Comparison of ENCODE assay signal across 8 cellular contexts in genomic region chr7:150988230-150989226, GRCh38. TPM values are rescaled to one million over a fixed set of nuclear protein-coding genes. Genes with fewer than 3 reads are reported as not detected.
DNase-seq lines count a peak whose midpoint lies in the region; ATAC-seq and TF ChIP-seq lines count a peak whose summit lies in the region.

No MANE protein-coding gene starts in this region.

- intact Hi-C loops in upper lobe of right lung (cut with DNase I): loop anchor here (5.0 kb wide), 1 partner anchor 91 kb away; no protein-coding TSS in a partner anchor

- DNase-seq in BJ (ENCODE audit: low read depth) (no peak), HT1080 (ENCODE audit: low read depth) (peak; percentile 77), fibroblast of the aortic adventitia (ENCODE audit: low read depth) (no peak), neuronal stem cell (ENCODE audit: low spot score) (peak; percentile 84), upper lobe of right lung (no peak)
- peak; percentile 49 to 52 for DNase-seq in activated T-helper 1 cell treated with anti-CD3 and anti-CD28 coated beads, Interleukin-2, amount 50 U/mL, for 16 hours (ENCODE audit: low read depth in 1 of 2, low spot score in 1 of 2)

- peak overlapping the region; percentile 72 for H2BK5ac ChIP-seq in neuronal stem cell (ENCODE audit: low read length)

- H2AK5ac ChIP-seq in neuronal stem cell (ENCODE audit: low read depth, low read length): peak overlapping the region; percentile 13

- no CpG with 5 or more reads among the region's 31 CpGs for WGBS in neuronal stem cell (ENCODE audit: extremely low coverage in 2 of 2, insufficient read length in 2 of 2, insufficient replicate concordance in 1 of 2), 2 donors

- no peak overlapping the region for H3K4me3 ChIP-seq in BJ (ENCODE audit: low read depth, low read length)
- H3K4me3 ChIP-seq in OCI-LY1 (ENCODE audit: low read depth, low read length, poor library complexity, severe bottlenecking): no peak overlapping the region
- no peak overlapping the region for H3K4me3 ChIP-seq in fibroblast of the aortic adventitia (ENCODE audit: low read depth, low read length)
- H3K4me3 ChIP-seq in neuronal stem cell (ENCODE audit: low read length in 2 of 2): peak overlapping the region in 1 of 2 donors; percentile 42
- H3K4me3 ChIP-seq in upper lobe of right lung: no peak overlapping the region

- H2BK12ac ChIP-seq in neuronal stem cell (ENCODE audit: low read length): no peak overlapping the region

- H3K9me3 ChIP-seq in OCI-LY1 (ENCODE audit: low read length) (peaks cover 4% of the 10 kb centered on the region; the same call in 1 of the 2 replicates), neuronal stem cell (replicated peaks in 1 of 2; ENCODE audit: control insufficient read depth in 2 of 2, insufficient read depth in 1 of 2, low read depth in 1 of 2, low read length in 2 of 2) (peaks cover 5 to 18% of the 10 kb centered on the region in 2 donors), upper lobe of right lung (no peaks in the 10 kb centered on the region)

- H3F3A ChIP-seq in OCI-LY1 (ENCODE audit: insufficient read depth, low read length): no peaks in the 10 kb centered on the region

- H3K79me2 ChIP-seq in OCI-LY1 (ENCODE audit: insufficient read depth, low read length): no peaks in the 10 kb centered on the region

- no peak overlapping the region for H4K8ac ChIP-seq in neuronal stem cell (ENCODE audit: low read depth, low read length)

- H3K27me3 ChIP-seq in BJ (ENCODE audit: control insufficient read depth, insufficient read depth, low read length): peaks cover 4% of the 10 kb centered on the region
- H3K27me3 ChIP-seq in OCI-LY1 (ENCODE audit: insufficient read depth, low read length): peaks cover 21% of the 10 kb centered on the region; the same call in 1 of the 2 replicates
- H3K27me3 ChIP-seq in neuronal stem cell (ENCODE audit: control insufficient read depth in 3 of 3, insufficient read depth in 3 of 3, low read depth in 1 of 3, low read length in 3 of 3): no peaks in the 10 kb centered on the region
- H3K27me3 ChIP-seq in upper lobe of right lung: no peaks in the 10 kb centered on the region

- peak overlapping the region; percentile 26 for H3K23ac ChIP-seq in neuronal stem cell (ENCODE audit: low read depth, low read length, poor library complexity)

- H3K79me1 ChIP-seq in neuronal stem cell (ENCODE audit: low read depth, low read length): no peaks in the 10 kb centered on the region

- H3K27ac ChIP-seq in OCI-LY1 (ENCODE audit: low read depth, low read length, poor library complexity, severe bottlenecking): no peak overlapping the region
- no peak overlapping the region for H3K27ac ChIP-seq in neuronal stem cell (replicated peaks; ENCODE audit: low read length)
- H3K27ac ChIP-seq in upper lobe of right lung: no peak overlapping the region

- no peak overlapping the region for H4K91ac ChIP-seq in neuronal stem cell (ENCODE audit: low read depth, low read length, poor library complexity)

- H3K4ac ChIP-seq in neuronal stem cell (ENCODE audit: low read length): no peak overlapping the region

- H3K14ac ChIP-seq in neuronal stem cell (ENCODE audit: low read length): peak overlapping the region; percentile 26

- CTCF ChIA-PET in BJ (lab: Yijun Ruan, JAX): interaction anchor here (0.8 to 2.9 kb wide), 12 partner anchors 13 to 90 kb away, joined by 3 to 17 read pairs (median 4); no protein-coding TSS in a partner anchor

- H3K9ac ChIP-seq in OCI-LY1 (ENCODE audit: low read length) (no peak overlapping the region), neuronal stem cell (ENCODE audit: low read depth, low read length, poor library complexity) (peak overlapping the region; percentile 45)

- H3K18ac ChIP-seq in neuronal stem cell (ENCODE audit: low read length): peak overlapping the region; percentile 72

- peak overlapping the region; percentile 69 for H2BK15ac ChIP-seq in neuronal stem cell (ENCODE audit: low read length)

- H3K36me3 ChIP-seq in BJ (ENCODE audit: control insufficient read depth, insufficient read depth, low read length): no peaks in the 10 kb centered on the region
- no peaks in the 10 kb centered on the region; the same call in 1 of the 2 replicates for H3K36me3 ChIP-seq in OCI-LY1 (ENCODE audit: insufficient read depth, low read length)
- no peaks in the 10 kb centered on the region for H3K36me3 ChIP-seq in neuronal stem cell (replicated peaks in 1 of 2; ENCODE audit: control insufficient read depth in 2 of 2, insufficient read depth in 2 of 2, low read length in 2 of 2)
- H3K36me3 ChIP-seq in upper lobe of right lung: no peaks in the 10 kb centered on the region

- H3K4me1 ChIP-seq in OCI-LY1 (ENCODE audit: insufficient read depth, low read length, severe bottlenecking) (no peaks in the 10 kb centered on the region), neuronal stem cell (ENCODE audit: control insufficient read depth in 2 of 2, insufficient read depth in 1 of 2, low read depth in 1 of 2, low read length in 2 of 2) (peaks cover 11 to 13% of the 10 kb centered on the region in 2 donors), upper lobe of right lung (peaks cover 21% of the 10 kb centered on the region)

- ATAC-seq in upper lobe of right lung (peak; percentile 65), HG02884 (IDR thresholded peaks at IDR 0.05; ENCODE audit: unreplicated experiment) (no peak)

- TF ChIP-seq CTCF in BJ (IDR thresholded peaks at IDR 0.05; ENCODE audit: insufficient read depth, low read depth, low read length) (peak; percentile 84), OCI-LY1 (IDR thresholded peaks at IDR 0.05; ENCODE audit: low read length) (peak; percentile 98), fibroblast of the aortic adventitia (IDR thresholded peaks at IDR 0.05; ENCODE audit: insufficient read depth, low read length) (peak; percentile 83), upper lobe of right lung (IDR thresholded peaks at IDR 0.05) (peak; percentile 86)

- H3K4me2 ChIP-seq in OCI-LY1 (ENCODE audit: low read length) (no peak overlapping the region; the same call in 1 of the 2 replicates), neuronal stem cell (ENCODE audit: insufficient read depth, low read length, poor library complexity, severe bottlenecking) (peak overlapping the region; percentile 41)

- H2BK120ac ChIP-seq in neuronal stem cell (ENCODE audit: low read depth, low read length): no peak overlapping the region

- no peaks in the 10 kb centered on the region for H4K20me1 ChIP-seq in OCI-LY1 (ENCODE audit: insufficient read depth, low read length)

- POLR2A ChIA-PET in BJ (lab: Charles Lee): no interaction called here

- H3K9me2 ChIP-seq in OCI-LY1 (ENCODE audit: low read depth, low read length): no peaks in the 10 kb centered on the region

- H2AFZ ChIP-seq in OCI-LY1 (ENCODE audit: low read length) (no peak overlapping the region), neuronal stem cell (ENCODE audit: low read length) (peak overlapping the region; percentile 89)

RNA-seq across cellular contexts. Expression of gene NOS3, which starts 2.3 kb away (rescaled TPM):
- polyA plus RNA-seq in BJ (2011; rRNA removed): 0.60 and 1.3 TPM in 2 replicates
- polyA minus RNA-seq in BJ (2011; rRNA and poly(A)+ RNA removed): 0.36 and 1.5 TPM in 2 replicates
- 71.5 and 94.6 TPM in 2 replicates for total RNA-seq in HT1080 (2014; rRNA removed; shearing (Covaris generic))
- polyA plus RNA-seq in HT1080 (2015; cell fraction: cytosol; rRNA removed): 101 and 110 TPM in 2 replicates
- polyA plus RNA-seq in HT1080 (2015; cell fraction: nucleus; rRNA removed): 39.0 and 43.6 TPM in 2 replicates
- 0.36 and 4.6 TPM in 2 replicates for total RNA-seq in fibroblast of the aortic adventitia (ENCODE audit: low replicate concordance)
- polyA plus RNA-seq in neuronal stem cell (2013, experiment 1 of 2): 5.4 TPM
- 5.6 TPM for polyA plus RNA-seq in neuronal stem cell (2013, experiment 2 of 2)
- 42.9 TPM for total RNA-seq in upper lobe of right lung

RNA-seq across cellular contexts. Expression of gene KCNH2, which starts 10.4 kb away (rescaled TPM):
- polyA plus RNA-seq in BJ (2011; rRNA removed): 0.02 and 0.06 TPM in 2 replicates
- polyA minus RNA-seq in BJ (2011; rRNA and poly(A)+ RNA removed): 0.05 TPM in 1 of 2 replicates, not detected in the other
- total RNA-seq in HT1080 (2014; rRNA removed; shearing (Covaris generic)): 0.34 and 0.47 TPM in 2 replicates
- 0.03 TPM in 1 of 2 replicates, not detected in the other for polyA plus RNA-seq in HT1080 (2015; cell fraction: cytosol; rRNA removed)
- not detected in 2 replicates for polyA plus RNA-seq in HT1080 (2015; cell fraction: nucleus; rRNA removed)
- total RNA-seq in fibroblast of the aortic adventitia (ENCODE audit: low replicate concordance): not detected in 2 replicates
- polyA plus RNA-seq in neuronal stem cell (2013, experiment 1 of 2): 9.1 TPM
- polyA plus RNA-seq in neuronal stem cell (2013, experiment 2 of 2): 9.1 TPM
- 3.6 TPM for total RNA-seq in upper lobe of right lung

RNA-seq across cellular contexts. Expression of gene ATG9B, which starts 35.8 kb away (rescaled TPM):
- polyA plus RNA-seq in BJ (2011; rRNA removed): 0.07 and 0.15 TPM in 2 replicates
- 0.05 and 0.09 TPM in 2 replicates for polyA minus RNA-seq in BJ (2011; rRNA and poly(A)+ RNA removed)
- total RNA-seq in HT1080 (2014; rRNA removed; shearing (Covaris generic)): not detected in 2 replicates
- polyA plus RNA-seq in HT1080 (2015; cell fraction: cytosol; rRNA removed): not detected in 2 replicates
- polyA plus RNA-seq in HT1080 (2015; cell fraction: nucleus; rRNA removed): 0.51 and 0.62 TPM in 2 replicates
- under 0.01 and 0.98 TPM in 2 replicates for total RNA-seq in fibroblast of the aortic adventitia (ENCODE audit: low replicate concordance)
- 6.3 TPM for polyA plus RNA-seq in neuronal stem cell (2013, experiment 1 of 2)
- polyA plus RNA-seq in neuronal stem cell (2013, experiment 2 of 2): 5.0 TPM
- total RNA-seq in upper lobe of right lung: 0.17 TPM

RNA-seq across cellular contexts. Expression of gene ABCB8, which starts 39.7 kb away (rescaled TPM):
- 13.0 and 23.6 TPM in 2 replicates for polyA plus RNA-seq in BJ (2011; rRNA removed)
- 23.2 and 30.4 TPM in 2 replicates for polyA minus RNA-seq in BJ (2011; rRNA and poly(A)+ RNA removed)
- 29.4 and 37.0 TPM in 2 replicates for total RNA-seq in HT1080 (2014; rRNA removed; shearing (Covaris generic))
- 24.6 and 31.6 TPM in 2 replicates for polyA plus RNA-seq in HT1080 (2015; cell fraction: cytosol; rRNA removed)
- polyA plus RNA-seq in HT1080 (2015; cell fraction: nucleus; rRNA removed): 60.2 and 65.5 TPM in 2 replicates
- total RNA-seq in fibroblast of the aortic adventitia (ENCODE audit: low replicate concordance) (18.1 and 30.9 TPM in 2 replicates), upper lobe of right lung (40.6 TPM)
- 8.6 TPM for polyA plus RNA-seq in neuronal stem cell (2013, experiment 1 of 2)
- polyA plus RNA-seq in neuronal stem cell (2013, experiment 2 of 2): 8.5 TPM

RNA-seq across cellular contexts. Expression of gene ASIC3, which starts 59.8 kb away (rescaled TPM):
- polyA plus RNA-seq in BJ (2011; rRNA removed): 0.26 and 0.45 TPM in 2 replicates
- polyA minus RNA-seq in BJ (2011; rRNA and poly(A)+ RNA removed): 0.24 TPM in 1 of 2 replicates, not detected in the other
- 0.45 TPM in 1 of 2 replicates, not detected in the other for total RNA-seq in HT1080 (2014; rRNA removed; shearing (Covaris generic))
- polyA plus RNA-seq in HT1080 (2015; cell fraction: cytosol; rRNA removed): 0.28 and 2.1 TPM in 2 replicates
- polyA plus RNA-seq in HT1080 (2015; cell fraction: nucleus; rRNA removed): 9.4 and 12.3 TPM in 2 replicates
- total RNA-seq in fibroblast of the aortic adventitia (ENCODE audit: low replicate concordance) (0.18 TPM in 1 of 2 replicates, not detected in the other), upper lobe of right lung (2.6 TPM)
- 5.1 TPM for polyA plus RNA-seq in neuronal stem cell (2013, experiment 1 of 2)
- polyA plus RNA-seq in neuronal stem cell (2013, experiment 2 of 2): 4.6 TPM

Comparison
In these comparisons a context has a peak if more than half of its experiments do, and no peak if none do; other contexts are left out.
1. DNase-seq: peak in HT1080 (single experiment), activated T-helper 1 cell treated with anti-CD3 and anti-CD28 coated beads, Interleukin-2, amount 50 U/mL, for 16 hours (2 of 2) and neuronal stem cell (single experiment); none in BJ (single experiment), fibroblast of the aortic adventitia (single experiment) and upper lobe of right lung (single experiment).
2. Peak in every context shown above with its lines, with median percentiles within 50 percentile points of each other: CTCF ChIP-seq.